ENCODE assay signal across 2 cellular contexts in the genomic region with DNA sequence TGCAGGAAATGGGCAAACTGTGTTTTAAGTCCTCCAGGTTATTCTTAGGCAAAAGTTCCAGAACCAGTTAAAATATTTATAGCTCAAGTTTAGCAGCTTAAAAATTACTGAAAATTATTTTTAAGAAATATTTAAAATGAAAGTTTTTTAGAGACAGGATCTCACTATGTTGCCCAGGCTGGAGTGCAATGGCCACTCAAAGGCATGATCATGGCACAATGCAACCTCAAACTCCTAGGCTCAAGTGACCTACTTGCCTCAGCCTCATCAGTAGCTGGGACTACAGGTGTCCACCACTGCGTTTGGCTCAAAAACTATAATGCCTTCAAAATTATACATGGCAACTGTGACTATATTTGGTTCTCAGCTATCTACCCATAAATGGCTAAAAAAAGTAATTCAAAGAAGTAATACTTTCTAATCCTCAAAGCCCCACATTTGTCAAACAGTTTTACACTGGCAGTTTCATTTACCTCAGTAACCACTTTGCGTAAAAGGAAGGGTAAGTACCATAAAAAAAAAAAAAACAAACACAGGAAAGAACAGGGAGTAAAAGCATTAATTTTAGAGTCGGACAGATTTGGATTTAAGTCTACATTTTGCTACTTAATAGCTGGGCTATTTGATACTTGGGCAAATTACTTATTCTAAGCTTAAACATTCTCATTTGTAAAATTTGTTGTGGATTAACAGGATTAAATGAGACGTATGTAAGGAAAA.
A peak's percentile ranks its signal among the peaks of the same experiment; 100 is the strongest.
TF ChIP-seq lines count a peak whose summit lies in the region.

No MANE protein-coding gene starts in this region.

TF ChIP-seq in HepG2, 621 proteins besides CTCF, POLR2A, EP300 and RAD21:
- TF ChIP-seq ZNF121 (CRISPR knock-in tag; IDR thresholded peaks at IDR 0.05) = peak; percentile 21; the same call in 1 of the 2 replicates
- TF ChIP-seq, protein P1, sequence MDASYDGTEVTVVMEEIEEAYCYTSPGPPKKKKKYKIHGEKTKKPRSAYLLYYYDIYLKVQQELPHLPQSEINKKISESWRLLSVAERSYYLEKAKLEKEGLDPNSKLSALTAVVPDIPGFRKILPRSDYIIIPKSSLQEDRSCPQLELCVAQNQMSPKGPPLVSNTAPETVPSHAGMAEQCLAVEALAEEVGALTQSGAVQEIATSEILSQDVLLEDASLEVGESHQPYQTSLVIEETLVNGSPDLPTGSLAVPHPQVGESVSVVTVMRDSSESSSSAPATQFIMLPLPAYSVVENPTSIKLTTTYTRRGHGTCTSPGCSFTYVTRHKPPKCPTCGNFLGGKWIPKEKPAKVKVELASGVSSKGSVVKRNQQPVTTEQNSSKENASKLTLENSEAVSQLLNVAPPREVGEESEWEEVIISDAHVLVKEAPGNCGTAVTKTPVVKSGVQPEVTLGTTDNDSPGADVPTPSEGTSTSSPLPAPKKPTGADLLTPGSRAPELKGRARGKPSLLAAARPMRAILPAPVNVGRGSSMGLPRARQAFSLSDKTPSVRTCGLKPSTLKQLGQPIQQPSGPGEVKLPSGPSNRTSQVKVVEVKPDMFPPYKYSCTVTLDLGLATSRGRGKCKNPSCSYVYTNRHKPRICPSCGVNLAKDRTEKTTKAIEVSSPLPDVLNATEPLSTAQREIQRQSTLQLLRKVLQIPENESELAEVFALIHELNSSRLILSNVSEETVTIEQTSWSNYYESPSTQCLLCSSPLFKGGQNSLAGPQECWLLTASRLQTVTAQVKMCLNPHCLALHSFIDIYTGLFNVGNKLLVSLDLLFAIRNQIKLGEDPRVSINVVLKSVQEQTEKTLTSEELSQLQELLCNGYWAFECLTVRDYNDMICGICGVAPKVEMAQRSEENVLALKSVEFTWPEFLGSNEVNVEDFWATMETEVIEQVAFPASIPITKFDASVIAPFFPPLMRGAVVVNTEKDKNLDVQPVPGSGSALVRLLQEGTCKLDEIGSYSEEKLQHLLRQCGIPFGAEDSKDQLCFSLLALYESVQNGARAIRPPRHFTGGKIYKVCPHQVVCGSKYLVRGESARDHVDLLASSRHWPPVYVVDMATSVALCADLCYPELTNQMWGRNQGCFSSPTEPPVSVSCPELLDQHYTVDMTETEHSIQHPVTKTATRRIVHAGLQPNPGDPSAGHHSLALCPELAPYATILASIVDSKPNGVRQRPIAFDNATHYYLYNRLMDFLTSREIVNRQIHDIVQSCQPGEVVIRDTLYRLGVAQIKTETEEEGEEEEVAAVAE (CRISPR knock-in tag; IDR thresholded peaks at IDR 0.05; ENCODE audit: borderline replicate concordance) = no peak
- no peak for TF ChIP-seq ZNF816 (CRISPR knock-in tag; IDR thresholded peaks at IDR 0.05; ENCODE audit: borderline replicate concordance)

TF ChIP-seq in GM12878, 131 proteins besides CTCF, POLR2A, EP300 and RAD21:
- no peak for TF ChIP-seq PAX8 (IDR thresholded peaks at IDR 0.05)
- TF ChIP-seq ZNF384 (IDR thresholded peaks at IDR 0.05; ENCODE audit: borderline replicate concordance, low read depth, low read length) = 0 out of 2 replicates have a peak, but pooled peaks have one; percentile 4
- TF ChIP-seq ZNF24 (IDR thresholded peaks at IDR 0.05) = no peak
